1 cellular context compared by ENCODE assay signal in genomic region chr17:13647551-13647950, GRCh38.
TF ChIP-seq lines count a peak whose summit lies in the region.

No MANE protein-coding gene starts in this region.

TF ChIP-seq in GM23338, 12 proteins besides CTCF, POLR2A, EP300 and RAD21 (continued from another document):
- TF ChIP-seq ZNF462 (CRISPR knock-in tag; IDR thresholded peaks at IDR 0.05): no peak
- no peak for TF ChIP-seq ZNF114 (CRISPR knock-in tag; IDR thresholded peaks at IDR 0.05)
- no peak for TF ChIP-seq ETS1 (IDR thresholded peaks at IDR 0.05)
- no peak for TF ChIP-seq EZH2phosphoT487 (IDR thresholded peaks at IDR 0.05; ENCODE audit: unreplicated experiment)
- no peak for TF ChIP-seq NANOG (IDR thresholded peaks at IDR 0.05; ENCODE audit: borderline replicate concordance)
- no peak for TF ChIP-seq EZH2 (IDR thresholded peaks at IDR 0.05; ENCODE audit: low read depth, unreplicated experiment)
- no peak for TF ChIP-seq ZNF331 (CRISPR knock-in tag; IDR thresholded peaks at IDR 0.05; ENCODE audit: low read depth)
- no peak for TF ChIP-seq REST (IDR thresholded peaks at IDR 0.05; ENCODE audit: unreplicated experiment)
- TF ChIP-seq POLR2AphosphoS5 (IDR thresholded peaks at IDR 0.05; ENCODE audit: low read depth): no peak
- TF ChIP-seq CREB1 (CRISPR knock-in tag; IDR thresholded peaks at IDR 0.05; ENCODE audit: low read depth): no peak
